ENCODE assay signal across 10 cellular contexts in genomic region chr21:32521736-32522360, GRCh38.
DNase-seq lines count a peak whose midpoint lies in the region; ATAC-seq and TF ChIP-seq lines count a peak whose summit lies in the region.
"Had no signal": no experiment of that assay in that cellular context is flagged by ENCODE, and none has a peak within 500 bp of the region (broad histone marks: within the 10 kb centered on the region; RNA-seq: fewer than 3 reads in every experiment).

No MANE protein-coding gene starts in this region.

- H2AFZ ChIP-seq in mammary epithelial cell (ENCODE audit: low read depth, low read length) = no peak overlapping the region

- POLR2A ChIA-PET in Caco-2 (lab: Charles Lee) = no interaction called here

- DNase-seq in HFFc6 (no peak), mammary epithelial cell (no peak), right lobe of liver (no peak), superior temporal gyrus (ENCODE audit: extremely low spot score) (no peak), cerebellum (ENCODE audit: low spot score) (no peak), Caco-2 (no peak)
- DNase-seq: activated CD4-positive, alpha-beta T cell treated with anti-CD3 and anti-CD28 coated beads, Interleukin-2, amount 10 ng/mL, durations not matched to agents 24 days and 14 days had no signal

- TF ChIP-seq POLR2A in right lobe of liver (IDR thresholded peaks at IDR 0.05) = no peak

- H3K27ac ChIP-seq in mammary epithelial cell (ENCODE audit: insufficient read depth, low read depth, low read length) (no peak overlapping the region), right lobe of liver (peak overlapping the region; percentile 3 to 48 (median 24))
- H3K27ac ChIP-seq: neutrophil had no signal

- H3K4me1 Mint-ChIP-seq in HFFc6 (ENCODE audit: low read depth) (peaks cover 48% of the 10 kb centered on the region), Caco-2 (ENCODE audit: low read depth, unreplicated experiment) (no peaks in the 10 kb centered on the region)
- no peaks in the 10 kb centered on the region for H3K4me1 Mint-ChIP-seq in stimulated activated memory B cell treated with anti-CD40 and anti-IgM and Interleukin-4, amounts not matched to agents 10 μg/mL and 1 μg/mL and 100 μg/mL, for 72 hours
- H3K4me1 Mint-ChIP-seq: activated CD4-positive, alpha-beta T cell treated with anti-CD3 and anti-CD28 coated beads, Interleukin-2, amount 10 ng/mL, durations not matched to agents 24 days and 14 days had no signal

- intact Hi-C loops in mammary epithelial cell (cut with micrococcal nuclease) = loop anchor here (2.0 kb wide), 1 partner anchor 47 kb away; no protein-coding TSS in a partner anchor
- intact Hi-C loops in right lobe of liver (cut with DNase I) = no loop called here
- intact Hi-C loops in Caco-2 (cut with micrococcal nuclease; ENCODE audit: unreplicated experiment) = no loop called here

- H3K9ac ChIP-seq in mammary epithelial cell (ENCODE audit: insufficient read depth, low read length) = no peak overlapping the region

- 0 out of 2 replicates have a peak, but pooled peaks cover 7% of the 10 kb centered on the region for H3K36me3 Mint-ChIP-seq in HFFc6 (ENCODE audit: low read depth)
- no peaks in the 10 kb centered on the region for H3K36me3 Mint-ChIP-seq in stimulated activated memory B cell treated with anti-CD40 and anti-IgM and Interleukin-4, amounts not matched to agents 10 μg/mL and 1 μg/mL and 100 μg/mL, for 72 hours
- H3K36me3 Mint-ChIP-seq in Caco-2 (ENCODE audit: insufficient read depth, unreplicated experiment) = no peaks in the 10 kb centered on the region

- BruUV-seq in mammary epithelial cell (replicated peaks; lab: Mats Ljungman, UMichigan) (no TSS peak), Caco-2 (replicated peaks; lab: Mats Ljungman, UMichigan) (no TSS peak)

- H3K9me3 Mint-ChIP-seq in HFFc6 (peaks cover 6% of the 10 kb centered on the region), Caco-2 (ENCODE audit: unreplicated experiment) (no peaks in the 10 kb centered on the region)
- peaks cover 10% of the 10 kb centered on the region for H3K9me3 Mint-ChIP-seq in stimulated activated memory B cell treated with anti-CD40 and anti-IgM and Interleukin-4, amounts not matched to agents 10 μg/mL and 1 μg/mL and 100 μg/mL, for 72 hours
- H3K9me3 Mint-ChIP-seq: activated CD4-positive, alpha-beta T cell treated with anti-CD3 and anti-CD28 coated beads, Interleukin-2, amount 10 ng/mL, durations not matched to agents 24 days and 14 days had no signal

- peak overlapping the region; percentile 38 for H3K4me3 Mint-ChIP-seq in HFFc6
- no peak overlapping the region for H3K4me3 Mint-ChIP-seq in stimulated activated memory B cell treated with anti-CD40 and anti-IgM and Interleukin-4, amounts not matched to agents 10 μg/mL and 1 μg/mL and 100 μg/mL, for 72 hours
- H3K4me3 Mint-ChIP-seq in Caco-2 (ENCODE audit: unreplicated experiment) = no peak overlapping the region
- H3K4me3 Mint-ChIP-seq: activated CD4-positive, alpha-beta T cell treated with anti-CD3 and anti-CD28 coated beads, Interleukin-2, amount 10 ng/mL, durations not matched to agents 24 days and 14 days had no signal

- ATAC-seq in right lobe of liver (no peak), HG03159 (IDR thresholded peaks at IDR 0.05; ENCODE audit: unreplicated experiment) (no peak)
- ATAC-seq in stimulated activated memory B cell treated with anti-CD40 and anti-IgM and Interleukin-4, amounts not matched to agents 10 μg/mL and 1 μg/mL and 100 μg/mL, for 72 hours = peak; percentile 24

- 74% methylated on average over 8 of the region's 8 CpGs for WGBS in mammary epithelial cell (ENCODE audit: low coverage, missing lambda C conversion rate)
- 62% methylated on average over 7 of the region's 8 CpGs for WGBS in right lobe of liver (ENCODE audit: insufficient coverage, low coverage, low lambda C conversion rate, missing lambda C conversion rate)

- H3K4me3 ChIP-seq in mammary epithelial cell (replicated peaks in 1 of 3; ENCODE audit: insufficient read depth in 1 of 3, low read depth in 2 of 3, low read length in 3 of 3) (no peak overlapping the region), right lobe of liver (no peak overlapping the region), Caco-2 (ENCODE audit: low read depth, low read length) (no peak overlapping the region)

- in situ Hi-C loops in mammary epithelial cell (cut with MboI; ENCODE audit: low sequenced_read_pairs in 2 of 2) = no loop called here

- peaks cover 4% of the 10 kb centered on the region for H3K9me3 ChIP-seq in mammary epithelial cell (replicated peaks; ENCODE audit: insufficient read depth, low read length)
- H3K9me3 ChIP-seq in right lobe of liver = no peaks in the 10 kb centered on the region
- no peaks in the 10 kb centered on the region for H3K9me3 ChIP-seq in Caco-2
- H3K9me3 ChIP-seq: neutrophil had no signal

- TF ChIP-seq CTCF in HFFc6 (IDR thresholded peaks at IDR 0.05) = no peak
- TF ChIP-seq CTCF in mammary epithelial cell (conservative IDR thresholded peaks at IDR 0.05 in 1 of 2, IDR thresholded peaks at IDR 0.05 in 1 of 2; ENCODE audit: extremely low read depth in 1 of 2, insufficient read depth in 1 of 2, low read depth in 1 of 2, low read length in 2 of 2) = no peak
- no peak for TF ChIP-seq CTCF in right lobe of liver (IDR thresholded peaks at IDR 0.05)
- TF ChIP-seq CTCF in Caco-2 (IDR thresholded peaks at IDR 0.05; ENCODE audit: insufficient read depth in 1 of 2, low read depth in 1 of 2, low read length in 1 of 2, severe bottlenecking in 1 of 2, unreplicated experiment in 1 of 2) = no peak

- H3K4me2 ChIP-seq in mammary epithelial cell (ENCODE audit: insufficient read depth, low read depth, low read length) = peak overlapping the region; percentile 3

- CTCF ChIA-PET in mammary epithelial cell (lab: Charles Lee; ENCODE audit: low non-redundant PET) = no interaction called here
- CTCF ChIA-PET in Caco-2 (lab: Charles Lee) = no interaction called here

- H3K27ac Mint-ChIP-seq in HFFc6 = peak overlapping the region; percentile 94
- no peak overlapping the region for H3K27ac Mint-ChIP-seq in stimulated activated memory B cell treated with anti-CD40 and anti-IgM and Interleukin-4, amounts not matched to agents 10 μg/mL and 1 μg/mL and 100 μg/mL, for 72 hours
- H3K27ac Mint-ChIP-seq in Caco-2 (ENCODE audit: unreplicated experiment) = no peak overlapping the region
- H3K27ac Mint-ChIP-seq: activated CD4-positive, alpha-beta T cell treated with anti-CD3 and anti-CD28 coated beads, Interleukin-2, amount 10 ng/mL, durations not matched to agents 24 days and 14 days had no signal

- H3K79me2 ChIP-seq in mammary epithelial cell (ENCODE audit: insufficient read depth, low read length) = no peaks in the 10 kb centered on the region

- H3K27me3 Mint-ChIP-seq in HFFc6 (ENCODE audit: insufficient read depth) (peaks cover 5% of the 10 kb centered on the region), Caco-2 (ENCODE audit: insufficient read depth, unreplicated experiment) (peaks cover 4% of the 10 kb centered on the region)
- peaks cover 53% of the 10 kb centered on the region for H3K27me3 Mint-ChIP-seq in stimulated activated memory B cell treated with anti-CD40 and anti-IgM and Interleukin-4, amounts not matched to agents 10 μg/mL and 1 μg/mL and 100 μg/mL, for 72 hours
- H3K27me3 Mint-ChIP-seq: activated CD4-positive, alpha-beta T cell treated with anti-CD3 and anti-CD28 coated beads, Interleukin-2, amount 10 ng/mL, durations not matched to agents 24 days and 14 days had no signal

- H3K36me3 ChIP-seq in mammary epithelial cell (ENCODE audit: insufficient read depth, low read length) = no peaks in the 10 kb centered on the region
- H3K36me3 ChIP-seq in right lobe of liver = no peaks in the 10 kb centered on the region
- no peaks in the 10 kb centered on the region for H3K36me3 ChIP-seq in Caco-2 (ENCODE audit: control insufficient read depth, insufficient read depth, low read length)
- H3K36me3 ChIP-seq: neutrophil had no signal

- H4K20me1 ChIP-seq in mammary epithelial cell (ENCODE audit: insufficient read depth, low read length) = no peaks in the 10 kb centered on the region

- H3K27me3 ChIP-seq in mammary epithelial cell (ENCODE audit: insufficient read depth, low read length) = no peaks in the 10 kb centered on the region
- no peaks in the 10 kb centered on the region for H3K27me3 ChIP-seq in right lobe of liver
- no peaks in the 10 kb centered on the region for H3K27me3 ChIP-seq in Caco-2 (replicated peaks; ENCODE audit: control insufficient read depth, insufficient read depth, low read length)
- H3K27me3 ChIP-seq: neutrophil had no signal

- dilution Hi-C loops in mammary epithelial cell (cut with HindIII; ENCODE audit: low sequenced_read_pairs) = loop anchor here (5.0 kb wide), 1 partner anchor 105 kb away; no protein-coding TSS in a partner anchor

- H3K4me1 ChIP-seq in mammary epithelial cell (ENCODE audit: insufficient read depth, low read length) (peaks cover 22% of the 10 kb centered on the region), right lobe of liver (no peaks in the 10 kb centered on the region), Caco-2 (no peaks in the 10 kb centered on the region)
